In the genomic region with DNA sequence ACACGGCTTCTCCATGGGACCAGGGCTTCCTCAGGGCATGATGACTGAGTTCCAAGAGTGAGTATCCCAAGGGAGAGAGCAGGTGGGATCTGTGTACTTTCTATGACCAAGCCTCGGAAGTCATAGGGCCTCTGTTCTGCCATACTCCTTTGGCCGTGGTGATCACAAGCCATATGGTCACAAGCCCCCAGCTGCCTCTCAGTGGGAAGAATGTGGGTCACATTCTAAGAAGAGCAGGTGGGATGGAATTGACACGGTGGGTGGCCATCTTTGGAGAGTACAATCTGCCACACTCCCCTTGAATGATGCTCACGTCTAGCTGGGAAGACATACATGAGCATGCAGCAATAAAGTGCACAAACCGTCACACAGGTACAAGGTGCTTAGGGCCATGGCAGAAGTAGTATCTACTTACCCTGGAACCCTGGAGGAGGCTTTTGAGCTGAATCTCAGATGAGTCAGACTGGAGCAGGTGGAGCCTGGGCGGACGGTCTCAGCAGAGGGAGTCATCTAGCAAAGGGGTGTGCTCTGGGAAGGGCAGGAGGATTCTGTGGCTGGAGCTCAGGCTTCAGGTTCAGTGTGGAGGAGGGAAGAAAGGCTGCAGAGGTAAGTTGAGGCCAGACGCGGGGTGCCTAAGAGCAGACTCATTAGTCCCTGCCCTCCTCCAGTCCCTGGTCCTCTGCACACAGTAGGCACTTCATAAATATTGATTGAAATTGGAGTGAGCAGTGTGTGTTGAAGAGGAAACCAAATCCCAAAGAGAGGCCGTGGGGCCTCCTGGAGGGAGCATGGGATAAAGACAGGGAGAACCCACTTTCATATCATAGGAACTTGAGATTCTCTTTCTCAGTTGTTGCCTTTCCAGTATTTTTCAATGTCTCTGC, we compare ENCODE assay signal across 22 cellular contexts. TPM values are rescaled to one million over a fixed set of nuclear protein-coding genes. Genes with fewer than 3 reads are reported as not detected.
DNase-seq lines count a peak whose midpoint lies in the region; ATAC-seq lines count a peak whose summit lies in the region.
"Had no signal": no experiment of that assay in that cellular context is flagged by ENCODE, and none has a peak within 500 bp of the region (broad histone marks: within the 10 kb centered on the region; RNA-seq: fewer than 3 reads in every experiment).

No MANE protein-coding gene starts in this region.

- H3K27ac Mint-ChIP-seq in IgD-negative memory B cell: peak overlapping the region in 2 of 3 donors; percentile 18 to 83
- H3K27ac Mint-ChIP-seq in T-helper 17 cell: no peak overlapping the region
- H3K27ac Mint-ChIP-seq in activated CD8-positive, alpha-beta memory T cell treated with anti-CD3 and anti-CD28 coated beads, Interleukin-2, amount 10 ng/mL, durations not matched to agents 7 days and 5 days: no peak overlapping the region
- H3K27ac Mint-ChIP-seq: activated naive CD4-positive, alpha-beta T cell treated with anti-CD3 and anti-CD28 coated beads, Interleukin-2, amount 50 U/mL, for 24 hours; H9; stimulated activated naive CD8-positive, alpha-beta T cell treated with anti-CD3 and anti-CD28 coated beads, Interleukin-15, Interleukin-2, amounts not matched to agents 100 ng/mL and 50 ng/mL, for 24 hours had no signal

- peaks cover 9% of the 10 kb centered on the region; the same call in 1 of the 2 replicates for H4K20me1 ChIP-seq in Karpas-422 (ENCODE audit: insufficient read depth, low read depth, low read length)

- H3K4me3 ChIP-seq in Karpas-422 (ENCODE audit: low read length): no peak overlapping the region
- H3K4me3 ChIP-seq: mucosa of descending colon, Peyer's patch had no signal

- H3K27me3 Mint-ChIP-seq in IgD-negative memory B cell: peaks cover 4% of the 10 kb centered on the region
- no peaks in the 10 kb centered on the region for H3K27me3 Mint-ChIP-seq in T-helper 17 cell
- H3K27me3 Mint-ChIP-seq in activated CD8-positive, alpha-beta memory T cell treated with anti-CD3 and anti-CD28 coated beads, Interleukin-2, amount 10 ng/mL, durations not matched to agents 7 days and 5 days: no peaks in the 10 kb centered on the region
- H3K27me3 Mint-ChIP-seq: activated naive CD4-positive, alpha-beta T cell treated with anti-CD3 and anti-CD28 coated beads, Interleukin-2, amount 50 U/mL, for 24 hours; stimulated activated naive CD8-positive, alpha-beta T cell treated with anti-CD3 and anti-CD28 coated beads, Interleukin-15, Interleukin-2, amounts not matched to agents 100 ng/mL and 50 ng/mL, for 24 hours had no signal

- no peak for ATAC-seq in T-helper 17 cell
- no peak for ATAC-seq in activated CD8-positive, alpha-beta memory T cell treated with anti-CD3 and anti-CD28 coated beads, Interleukin-2, amount 10 ng/mL, durations not matched to agents 7 days and 5 days
- ATAC-seq: mucosa of descending colon had no signal

- DNase-seq in EL (peak; percentile 52), kidney tubule cell (ENCODE audit: low spot score) (peak; percentile 73), T-helper 17 cell (no peak), SIG-M5 treated with dmso at 0.1 percent for 504 hours (lab: John Stamatoyannopoulos, UW; ENCODE audit: unreplicated experiment) (no peak), Karpas-422 (no peak)
- no peak for DNase-seq in activated CD8-positive, alpha-beta memory T cell treated with anti-CD3 and anti-CD28 coated beads, Interleukin-2, amount 10 ng/mL, durations not matched to agents 7 days and 5 days
- DNase-seq: activated CD4-positive, alpha-beta T cell treated with anti-CD3 and anti-CD28 coated beads for 48 hours; BE2C; H9; mucosa of descending colon; NCI-H1694 treated with DMSO at 0.1 percent for 48 hours; NCI-H526 treated with DMSO at 0.1 percent for 48 hours; Peyer's patch had no signal

- H2AFZ ChIP-seq in Karpas-422 (ENCODE audit: low read length): no peak overlapping the region

- H3K9me2 ChIP-seq in Karpas-422 (replicated peaks; ENCODE audit: insufficient read depth, low read length): no peaks in the 10 kb centered on the region

- H3K79me2 ChIP-seq in Karpas-422 (ENCODE audit: low read length): no peaks in the 10 kb centered on the region

- H3K4me3 Mint-ChIP-seq in IgD-negative memory B cell: no peak overlapping the region
- no peak overlapping the region for H3K4me3 Mint-ChIP-seq in T-helper 17 cell
- H3K4me3 Mint-ChIP-seq in activated CD8-positive, alpha-beta memory T cell treated with anti-CD3 and anti-CD28 coated beads, Interleukin-2, amount 10 ng/mL, durations not matched to agents 7 days and 5 days: no peak overlapping the region
- H3K4me3 Mint-ChIP-seq: activated naive CD4-positive, alpha-beta T cell treated with anti-CD3 and anti-CD28 coated beads, Interleukin-2, amount 50 U/mL, for 24 hours; H9; stimulated activated naive CD8-positive, alpha-beta T cell treated with anti-CD3 and anti-CD28 coated beads, Interleukin-15, Interleukin-2, amounts not matched to agents 100 ng/mL and 50 ng/mL, for 24 hours had no signal

- peaks cover 0 to 5% (median 0%) of the 10 kb centered on the region in 3 donors for H3K4me1 Mint-ChIP-seq in IgD-negative memory B cell
- peaks cover 6% of the 10 kb centered on the region for H3K4me1 Mint-ChIP-seq in T-helper 17 cell
- peaks cover 7% of the 10 kb centered on the region for H3K4me1 Mint-ChIP-seq in activated CD8-positive, alpha-beta memory T cell treated with anti-CD3 and anti-CD28 coated beads, Interleukin-2, amount 10 ng/mL, durations not matched to agents 7 days and 5 days

- H3K4me2 ChIP-seq in Karpas-422 (ENCODE audit: low read depth, low read length, poor library complexity, severe bottlenecking): no peak overlapping the region
- H3K4me2 ChIP-seq: KMS-11 had no signal

- H3K27ac ChIP-seq in angular gyrus (ENCODE audit: low read depth, low read length) (peak overlapping the region; percentile 1), Karpas-422 (ENCODE audit: low read length) (no peak overlapping the region)
- H3K27ac ChIP-seq: KMS-11, Peyer's patch had no signal

- H3K36me3 Mint-ChIP-seq in IgD-negative memory B cell: peaks cover 3% of the 10 kb centered on the region
- no peaks in the 10 kb centered on the region for H3K36me3 Mint-ChIP-seq in T-helper 17 cell (ENCODE audit: low read depth)
- H3K36me3 Mint-ChIP-seq in activated CD8-positive, alpha-beta memory T cell treated with anti-CD3 and anti-CD28 coated beads, Interleukin-2, amount 10 ng/mL, durations not matched to agents 7 days and 5 days: no peaks in the 10 kb centered on the region

- no peaks in the 10 kb centered on the region for H3K36me3 ChIP-seq in Karpas-422 (ENCODE audit: insufficient read depth, low read length)
- H3K36me3 ChIP-seq: BE2C, Peyer's patch had no signal

- H3K9me3 ChIP-seq in T-helper 17 cell (ENCODE audit: control insufficient read depth, low read length, poor library complexity, severe bottlenecking) (no peaks in the 10 kb centered on the region), Karpas-422 (ENCODE audit: low read length) (no peaks in the 10 kb centered on the region)
- H3K9me3 ChIP-seq: BE2C, mucosa of descending colon, Peyer's patch had no signal

- H3K27me3 ChIP-seq in Karpas-422 (ENCODE audit: low read length): no peaks in the 10 kb centered on the region
- H3K27me3 ChIP-seq: Peyer's patch had no signal

- H3K9ac ChIP-seq in Karpas-422 (ENCODE audit: low read length): no peak overlapping the region
- H3K9ac ChIP-seq: KMS-11 had no signal

- peaks cover 0 to 1% (median 0%) of the 10 kb centered on the region in 3 donors for H3K9me3 Mint-ChIP-seq in IgD-negative memory B cell
- H3K9me3 Mint-ChIP-seq in activated CD8-positive, alpha-beta memory T cell treated with anti-CD3 and anti-CD28 coated beads, Interleukin-2, amount 10 ng/mL, durations not matched to agents 7 days and 5 days (ENCODE audit: low read depth): no peaks in the 10 kb centered on the region
- H3K9me3 Mint-ChIP-seq: activated naive CD4-positive, alpha-beta T cell treated with anti-CD3 and anti-CD28 coated beads, Interleukin-2, amount 50 U/mL, for 24 hours; H9; stimulated activated naive CD8-positive, alpha-beta T cell treated with anti-CD3 and anti-CD28 coated beads, Interleukin-15, Interleukin-2, amounts not matched to agents 100 ng/mL and 50 ng/mL, for 24 hours had no signal

- no peaks in the 10 kb centered on the region for H3K4me1 ChIP-seq in Karpas-422 (ENCODE audit: low read length)
- H3K4me1 ChIP-seq: Peyer's patch had no signal

- CTCF ChIA-PET in activated CD8-positive, alpha-beta memory T cell treated with anti-CD3 and anti-CD28 coated beads, Interleukin-2, amount 10 ng/mL, durations not matched to agents 7 days and 5 days (lab: Charles Lee): interaction anchor here (1.1 kb wide), 1 partner anchor 9 kb away, joined by 4 read pairs; no protein-coding TSS in a partner anchor

RNA-seq across cellular contexts. Expression of a gene that starts 26.6 kb away (rescaled TPM):
- polyA plus RNA-seq in IgD-negative memory B cell: 49.2 TPM
- total RNA-seq in T-helper 17 cell: 10 to 100 TPM; 54.5 to 57.9 TPM
- total RNA-seq in Karpas-422 (2014; rRNA removed; shearing (Covaris generic); ENCODE audit: low replicate concordance): 36.8 and 59.1 TPM in 2 replicates
- 10 to 100 TPM; 53.1 to 57.8 TPM for total RNA-seq in activated CD8-positive, alpha-beta memory T cell treated with anti-CD3 and anti-CD28 coated beads, Interleukin-2, amount 10 ng/mL, durations not matched to agents 7 days and 5 days

RNA-seq across cellular contexts. Expression of a gene that starts 29.5 kb away (rescaled TPM):
- 0.28 TPM for polyA plus RNA-seq in IgD-negative memory B cell
- not detected for total RNA-seq in T-helper 17 cell
- not detected in 2 replicates for total RNA-seq in Karpas-422 (2014; rRNA removed; shearing (Covaris generic); ENCODE audit: low replicate concordance)
- not detected for total RNA-seq in activated CD8-positive, alpha-beta memory T cell treated with anti-CD3 and anti-CD28 coated beads, Interleukin-2, amount 10 ng/mL, durations not matched to agents 7 days and 5 days
- total RNA-seq: kidney epithelial cell; osteoblast; T-helper 2 cell treated with Interferon-gamma antibody and Interleukin-4, amounts not matched to agents 100 ng/mL and 5 ng/mL, for 36 hours; urinary bladder had no signal
- polyA plus RNA-seq: urinary bladder had no signal

Comparison
In these comparisons a context has a peak if more than half of its experiments do, and no peak if none do; other contexts are left out.
1. DNase-seq: peak in EL (single experiment) and kidney tubule cell (single experiment); none in T-helper 17 cell (0 of 3), SIG-M5 treated with dmso at 0.1 percent for 504 hours (single experiment), Karpas-422 (single experiment) and activated CD8-positive, alpha-beta memory T cell treated with anti-CD3 and anti-CD28 coated beads, Interleukin-2, amount 10 ng/mL, durations not matched to agents 7 days and 5 days (single experiment).
2. H3K27ac Mint-ChIP-seq: peak in IgD-negative memory B cell (2 of 3); none in T-helper 17 cell (single experiment) and activated CD8-positive, alpha-beta memory T cell treated with anti-CD3 and anti-CD28 coated beads, Interleukin-2, amount 10 ng/mL, durations not matched to agents 7 days and 5 days (single experiment).